28 cellular contexts compared by ENCODE assay signal in genomic region chr7:2445898-2446555, GRCh38. TPM values are rescaled to one million over a fixed set of nuclear protein-coding genes. Genes with fewer than 3 reads are reported as not detected.
DNase-seq lines count a peak whose midpoint lies in the region; ATAC-seq and TF ChIP-seq lines count a peak whose summit lies in the region.
"Had no signal": no experiment of that assay in that cellular context is flagged by ENCODE, and none has a peak within 500 bp of the region (broad histone marks: within the 10 kb centered on the region; RNA-seq: fewer than 3 reads in every experiment).

No MANE protein-coding gene starts in this region.

- H3K4me1 ChIP-seq in HUES6 (ENCODE audit: control insufficient read depth, insufficient read depth, low read length), result no peaks in the 10 kb centered on the region
- peaks cover 8% of the 10 kb centered on the region for H3K4me1 ChIP-seq in testis
- H3K4me1 ChIP-seq: ascending aorta, HAP-1 had no signal

- H3K36me3 ChIP-seq in HUES6 (ENCODE audit: control insufficient read depth, insufficient read depth, low read length) (no peaks in the 10 kb centered on the region; the same call in 1 of the 2 replicates), testis (ENCODE audit: low read depth, missing control alignments) (no peaks in the 10 kb centered on the region)
- H3K36me3 ChIP-seq: ascending aorta, HAP-1, left ventricle myocardium inferior had no signal

- DNase-seq in AG10803 (ENCODE audit: low read depth) (peak; percentile 25), globus pallidus (ENCODE audit: low spot score) (peak; percentile 54), sciatic nerve (ENCODE audit: low spot score) (no peak), CD1c-positive myeloid dendritic cell (ENCODE audit: extremely low spot score) (no peak), testis (no peak), NCI-H2171 treated with DMSO at 0.1 percent for 48 hours (lab: John Stamatoyannopoulos, UW) (no peak)
- DNase-seq in stimulated activated CD4-positive, alpha-beta T cell treated with anti-CD3 and anti-CD28 coated beads, Interleukin-2, amount 100 ng/mL, for 48 hours, result no peak
- DNase-seq: activated CD4-positive, alpha-beta T cell treated with anti-CD3 and anti-CD28 coated beads, Interleukin-2, amount 10 ng/mL, durations not matched to agents 7 days and 5 days; central memory CD4-positive, alpha-beta T cell; foreskin fibroblast; immature natural killer cell; left ventricle myocardium inferior; mucosa of descending colon; NCI-H1092; NCI-H187; NCI-H2227 treated with DMSO at 0.1 percent for 48 hours; NCI-H748 treated with DMSO at 0.1 percent for 48 hours; nephron progenitor cell; RPMI8226; SK-N-SH; stimulated activated CD4-positive, alpha-beta T cell treated with anti-CD3 and anti-CD28 coated beads, Interleukin-15, amount 100 ng/mL, for 24 hours; T-helper 17 cell had no signal

- TF ChIP-seq CTCF in AG10803 (conservative IDR thresholded peaks at IDR 0.05; ENCODE audit: low read length) (no peak), testis (IDR thresholded peaks at IDR 0.05) (no peak)

- H3K27me3 ChIP-seq in HUES6 (ENCODE audit: control insufficient read depth, insufficient read depth, low read length) (no peaks in the 10 kb centered on the region), testis (no peaks in the 10 kb centered on the region)
- H3K27me3 ChIP-seq: ascending aorta had no signal

- H3K4me3 ChIP-seq in AG10803 (ENCODE audit: low read length), result no peak overlapping the region
- H3K4me3 ChIP-seq in HUES6 (ENCODE audit: low read depth, low read length), result no peak overlapping the region
- H3K4me3 ChIP-seq in testis, result no peak overlapping the region
- H3K4me3 ChIP-seq: ascending aorta, HAP-1, left ventricle myocardium inferior, mucosa of descending colon had no signal

- ATAC-seq in sciatic nerve, result peak; percentile 13
- ATAC-seq: mucosa of descending colon, T-helper 17 cell had no signal

- H3K9ac ChIP-seq in HUES6 (ENCODE audit: low read length), result no peak overlapping the region
- H3K9ac ChIP-seq: SK-N-SH had no signal

- intact Hi-C loops in sciatic nerve (cut with DNase I) (no loop called here), testis (cut with DNase I; ENCODE audit: low total_unique reads) (no loop called here)

- no peaks in the 10 kb centered on the region for H3K9me3 ChIP-seq in HUES6 (ENCODE audit: control insufficient read depth, insufficient read depth, low read depth, low read length)
- no peaks in the 10 kb centered on the region for H3K9me3 ChIP-seq in testis
- H3K9me3 ChIP-seq: ascending aorta, HAP-1, left ventricle myocardium inferior, mucosa of descending colon, SK-N-SH had no signal

- no peak for TF ChIP-seq POLR2A in testis (IDR thresholded peaks at IDR 0.05)

- WGBS in testis, 2 donors, result 86 to 90% methylated on average over 19 to 21 of the region's 21 CpGs

- 0 out of 2 replicates have a peak overlapping the region, but pooled peaks have one; percentile 50 for H3K27ac ChIP-seq in HUES6 (ENCODE audit: low read depth, low read length)
- H3K27ac ChIP-seq in testis, result no peak overlapping the region
- H3K27ac ChIP-seq: ascending aorta, C4-2B had no signal

RNA-seq across cellular contexts. Expression of gene GRIFIN, which starts 30.2 kb away (rescaled TPM):
- total RNA-seq in sciatic nerve, result not detected
- total RNA-seq in testis, result not detected
- not detected for polyA plus RNA-seq in testis (ENCODE audit: insufficient read depth, low read depth, low replicate concordance)
- total RNA-seq: A673; activated CD4-positive, alpha-beta T cell treated with anti-CD3 and anti-CD28 coated beads, Interleukin-2, amount 10 ng/mL, durations not matched to agents 7 days and 5 days; ascending aorta; left ventricle myocardium inferior; mucosa of descending colon; T-helper 17 cell had no signal
- polyA plus RNA-seq: IgD-negative memory B cell, immature natural killer cell, SK-N-SH had no signal

RNA-seq across cellular contexts. Expression of gene CHST12, which starts 42.6 kb away (rescaled TPM):
- total RNA-seq in sciatic nerve (30.7 TPM), testis (10 to 100 TPM; 42.0 to 42.1 TPM)
- 15.3 TPM for polyA plus RNA-seq in testis (ENCODE audit: insufficient read depth, low read depth, low replicate concordance)

Comparison
In these comparisons a context has a peak if more than half of its experiments do, and no peak if none do; other contexts are left out.
1. DNase-seq: peak in AG10803 (single experiment) and globus pallidus (single experiment); none in sciatic nerve (single experiment), CD1c-positive myeloid dendritic cell (single experiment), testis (single experiment), stimulated activated CD4-positive, alpha-beta T cell treated with anti-CD3 and anti-CD28 coated beads, Interleukin-2, amount 100 ng/mL, for 48 hours (0 of 2) and NCI-H2171 treated with DMSO at 0.1 percent for 48 hours (single experiment).